10 cellular contexts compared by ENCODE assay signal in the genomic region with DNA sequence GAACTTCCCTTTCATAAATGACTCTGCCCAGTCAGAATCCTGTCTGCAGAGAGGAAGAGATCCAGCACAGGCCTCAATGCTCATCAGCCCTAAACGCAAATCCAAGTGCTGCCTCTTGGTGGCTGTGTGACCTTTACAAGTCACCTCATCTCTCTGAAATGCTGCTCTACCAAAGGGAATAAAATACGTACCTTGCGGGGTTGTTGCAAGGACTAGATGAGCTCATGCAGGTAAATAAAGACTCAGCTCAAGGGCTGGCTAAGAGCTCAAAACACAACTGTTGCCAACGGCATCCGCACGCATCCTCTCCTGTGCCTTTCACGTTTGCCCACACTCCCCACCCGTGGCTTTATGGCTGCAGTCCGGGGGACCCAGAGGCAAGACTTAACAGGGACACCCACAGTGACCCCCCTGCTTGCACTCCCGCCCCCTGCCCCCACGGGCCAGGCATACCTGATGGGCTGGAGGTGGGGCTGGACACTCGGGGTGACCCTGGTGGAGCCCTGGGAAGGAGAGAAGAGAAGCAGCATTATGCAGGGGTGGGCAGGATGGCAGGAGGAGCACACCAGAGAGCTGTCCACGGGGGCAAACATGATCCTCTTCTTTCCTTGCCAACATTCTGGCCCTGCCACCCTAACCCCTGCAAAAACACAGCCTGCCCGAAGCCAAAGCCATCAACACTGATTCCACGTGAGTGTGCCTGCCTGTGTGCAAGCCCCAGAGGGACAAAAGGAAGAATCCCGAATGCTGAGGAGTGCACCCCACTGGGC.
DNase-seq lines count a peak whose midpoint lies in the region; ATAC-seq, FAIRE-seq and TF ChIP-seq lines count a peak whose summit lies in the region.
"Had no signal": no experiment of that assay in that cellular context is flagged by ENCODE, and none has a peak within 500 bp of the region (broad histone marks: within the 10 kb centered on the region; RNA-seq: fewer than 3 reads in every experiment).

No MANE protein-coding gene starts in this region.

- H3K9me3 ChIP-seq in astrocyte (ENCODE audit: insufficient read depth, low read depth, low read length) (no peaks in the 10 kb centered on the region), osteoblast (ENCODE audit: low read depth, low read length) (no peaks in the 10 kb centered on the region)

- no peaks in the 10 kb centered on the region for H3K27me3 ChIP-seq in astrocyte (ENCODE audit: insufficient read depth, low read length)
- no peaks in the 10 kb centered on the region for H3K27me3 ChIP-seq in osteoblast (ENCODE audit: insufficient read depth, low read length)

- no peak for FAIRE-seq in astrocyte (lab: Jason Lieb, UNC)

- peak; percentile 27 for DNase-seq in LNCaP clone FGC (ENCODE audit: low read depth)
- DNase-seq in astrocyte (ENCODE audit: low read depth) = no peak
- peak; percentile 63 for DNase-seq in osteoblast (ENCODE audit: insufficient read length, low spot score, missing footprints)
- no peak for DNase-seq in EL
- DNase-seq in activated naive CD4-positive, alpha-beta T cell (lab: John Stamatoyannopoulos, UW) = no peak
- DNase-seq: hippocampal formation had no signal

- H3K27ac Mint-ChIP-seq in astrocyte (ENCODE audit: unreplicated experiment) = peak overlapping the region; percentile 18
- H3K27ac Mint-ChIP-seq: nephron progenitor cell had no signal

- H3K79me2 ChIP-seq in astrocyte (ENCODE audit: insufficient read depth, low read length) (peaks cover 75% of the 10 kb centered on the region), osteoblast (ENCODE audit: insufficient read depth, low read length) (peaks cover 16% of the 10 kb centered on the region)

- peak overlapping the region; percentile 54 for H3K4me3 Mint-ChIP-seq in astrocyte (ENCODE audit: unreplicated experiment)
- H3K4me3 Mint-ChIP-seq: nephron progenitor cell had no signal

- H3K4me1 ChIP-seq in astrocyte (ENCODE audit: insufficient read depth, low read length) = peaks cover 56% of the 10 kb centered on the region
- H3K4me1 ChIP-seq in osteoblast (ENCODE audit: insufficient read depth, low read length) = peaks cover 48% of the 10 kb centered on the region

- ATAC-seq in GM18505 (IDR thresholded peaks at IDR 0.05; ENCODE audit: unreplicated experiment) (no peak), HG03565 (IDR thresholded peaks at IDR 0.05; ENCODE audit: unreplicated experiment) (no peak)

- H3K9me3 Mint-ChIP-seq in astrocyte (ENCODE audit: unreplicated experiment) = no peaks in the 10 kb centered on the region
- H3K9me3 Mint-ChIP-seq: nephron progenitor cell had no signal

- no peak overlapping the region for H3K4me3 ChIP-seq in LNCaP clone FGC (ENCODE audit: low read depth, low read length)
- H3K4me3 ChIP-seq in astrocyte (ENCODE audit: insufficient read depth, low read depth, low read length) = no peak overlapping the region
- H3K4me3 ChIP-seq in osteoblast (ENCODE audit: insufficient read depth, low read length) = no peak overlapping the region

- peaks cover 63% of the 10 kb centered on the region for H3K36me3 Mint-ChIP-seq in astrocyte (ENCODE audit: low read depth, unreplicated experiment)

- H3K27me3 Mint-ChIP-seq in astrocyte (ENCODE audit: low read depth, unreplicated experiment) = no peaks in the 10 kb centered on the region

- H3K4me2 ChIP-seq in astrocyte (ENCODE audit: low read length) (peak overlapping the region; percentile 80), osteoblast (ENCODE audit: insufficient read depth, low read length) (no peak overlapping the region)

- H3K4me1 Mint-ChIP-seq in astrocyte (ENCODE audit: low read depth, unreplicated experiment) = peaks cover 47% of the 10 kb centered on the region

- TF ChIP-seq CTCF in C4-2B (conservative IDR thresholded peaks at IDR 0.05) (no peak), LNCaP clone FGC (IDR thresholded peaks at IDR 0.05; ENCODE audit: control insufficient read depth, extremely low read depth, insufficient read depth) (0 out of 2 replicates have a peak, but pooled peaks have one; percentile 12), astrocyte (IDR thresholded peaks at IDR 0.05; ENCODE audit: insufficient read depth, low read depth, low read length) (no peak), osteoblast (IDR thresholded peaks at IDR 0.05; ENCODE audit: extremely low read depth, low read depth, low read length) (no peak)

- no peak overlapping the region for H3K9ac ChIP-seq in astrocyte (ENCODE audit: low read length)

- peaks cover 88% of the 10 kb centered on the region for H4K20me1 ChIP-seq in astrocyte (ENCODE audit: insufficient read depth, low read length)
- H4K20me1 ChIP-seq in osteoblast (ENCODE audit: insufficient read depth, low read length) = peaks cover 53% of the 10 kb centered on the region

- TF ChIP-seq POLR2A in GM18505 (IDR thresholded peaks at IDR 0.05; ENCODE audit: borderline replicate concordance, extremely low read depth, insufficient read depth, insufficient read length) = no peak

- H2AFZ ChIP-seq in astrocyte (ENCODE audit: low read depth, low read length) (no peak overlapping the region), osteoblast (ENCODE audit: low read length) (no peak overlapping the region)

- H3K27ac ChIP-seq in C4-2B (peak overlapping the region; percentile 74; the same call in 1 of the 2 replicates), astrocyte (ENCODE audit: low read depth, low read length) (no peak overlapping the region), osteoblast (ENCODE audit: low read depth, low read length) (no peak overlapping the region)

- H3K36me3 ChIP-seq in astrocyte (ENCODE audit: insufficient read depth, low read length) = peaks cover 31% of the 10 kb centered on the region
- peaks cover 64% of the 10 kb centered on the region for H3K36me3 ChIP-seq in osteoblast (ENCODE audit: insufficient read depth, low read length)

Comparison
In these comparisons a context has a peak if more than half of its experiments do, and no peak if none do; other contexts are left out.
1. DNase-seq: peak in LNCaP clone FGC (single experiment) and osteoblast (single experiment); none in astrocyte (single experiment), EL (single experiment) and activated naive CD4-positive, alpha-beta T cell (0 of 4).